11 cellular contexts compared by ENCODE assay signal in genomic region chr5:14165375-14166091, GRCh38. TPM values are rescaled to one million over a fixed set of nuclear protein-coding genes. Genes with fewer than 3 reads are reported as not detected.
DNase-seq lines count a peak whose midpoint lies in the region; ATAC-seq, FAIRE-seq and TF ChIP-seq lines count a peak whose summit lies in the region.
"Had no signal": no experiment of that assay in that cellular context is flagged by ENCODE, and none has a peak within 500 bp of the region (broad histone marks: within the 10 kb centered on the region; RNA-seq: fewer than 3 reads in every experiment).

No MANE protein-coding gene starts in this region.

- no peak for ATAC-seq in memory B cell (ENCODE audit: low read depth)
- ATAC-seq: lower lobe of right lung had no signal

- no peaks in the 10 kb centered on the region for H3K27me3 ChIP-seq in bronchial epithelial cell (ENCODE audit: control insufficient read depth, insufficient read depth, low read length)

- in situ Hi-C loops in GM13976 (cut with MboI; ENCODE audit: low sequenced_read_pairs, unreplicated experiment), result loop anchor here (25.0 kb wide), 1 partner anchor 497 kb away; the partner anchor contains the start of gene OTULIN

- peaks cover 9% of the 10 kb centered on the region for H3K36me3 Mint-ChIP-seq in memory B cell

- no peak for TF ChIP-seq CTCF in AG10803 (conservative IDR thresholded peaks at IDR 0.05; ENCODE audit: low read length)
- TF ChIP-seq CTCF in bronchial epithelial cell (IDR thresholded peaks at IDR 0.05; ENCODE audit: insufficient read depth, low read length, severe bottlenecking), result no peak
- TF ChIP-seq CTCF in GM13976 (IDR thresholded peaks at IDR 0.05; ENCODE audit: borderline replicate concordance, control extremely low read depth, extremely low read depth, insufficient read depth, missing control alignments), result no peak

- H3K27ac Mint-ChIP-seq in memory B cell, result peak overlapping the region; percentile 94

- H3K4me3 Mint-ChIP-seq in memory B cell, result no peak overlapping the region

- H3K27me3 Mint-ChIP-seq in memory B cell, result no peaks in the 10 kb centered on the region

- FAIRE-seq in bronchial epithelial cell (lab: Jason Lieb, UNC), result no peak

- H3K9me3 Mint-ChIP-seq in memory B cell, result peaks cover 2% of the 10 kb centered on the region

- H3K36me3 ChIP-seq in bronchial epithelial cell (ENCODE audit: control insufficient read depth, insufficient read depth, low read length), result peaks cover 2% of the 10 kb centered on the region
- H3K36me3 ChIP-seq: lower lobe of right lung had no signal

- H3K4me1 Mint-ChIP-seq in memory B cell, result peaks cover 65% of the 10 kb centered on the region

- peak; percentile 42 for DNase-seq in AG10803 (ENCODE audit: low read depth)
- DNase-seq in LHCN-M2 (ENCODE audit: low read depth), result peak; percentile 79
- DNase-seq in bronchial epithelial cell (ENCODE audit: low read depth), result peak; percentile 83
- DNase-seq in memory B cell (ENCODE audit: low spot score in 2 of 2), result no peak
- no peak for DNase-seq in stimulated activated naive CD4-positive, alpha-beta T cell treated with Interleukin-2 at 50 U/mL for 16 hours (lab: John Stamatoyannopoulos, UW)
- DNase-seq in NCI-H146 (lab: John Stamatoyannopoulos, UW), result no peak
- no peak for DNase-seq in NCI-H524 (lab: John Stamatoyannopoulos, UW)
- no peak for DNase-seq in GM13976 (ENCODE audit: low spot score)
- DNase-seq: erythroblast, lower lobe of right lung, NCI-H1930 had no signal

- H3K4me3 ChIP-seq in AG10803 (ENCODE audit: low read length) (no peak overlapping the region), bronchial epithelial cell (ENCODE audit: low read depth, low read length) (no peak overlapping the region)
- H3K4me3 ChIP-seq: lower lobe of right lung had no signal

RNA-seq across cellular contexts. Expression of gene TRIO, which starts 22.4 kb away (rescaled TPM):
- 168 and 195 TPM in 2 replicates for total RNA-seq in LHCN-M2 (2014; rRNA removed)
- polyA plus RNA-seq in LHCN-M2 (2012), result 99.4 TPM
- 69.4 and 71.6 TPM in 2 replicates for total RNA-seq in bronchial epithelial cell

Comparison
In these comparisons a context has a peak if more than half of its experiments do, and no peak if none do; other contexts are left out.
1. DNase-seq: peak in AG10803 (single experiment), LHCN-M2 (single experiment) and bronchial epithelial cell (single experiment); none in memory B cell (0 of 2), stimulated activated naive CD4-positive, alpha-beta T cell treated with Interleukin-2 at 50 U/mL for 16 hours (single experiment), NCI-H146 (single experiment), NCI-H524 (0 of 2) and GM13976 (single experiment).